Comparison of ENCODE assay signal across 9 cellular contexts in genomic region chr3:124467980-124468902, GRCh38.
DNase-seq lines count a peak whose midpoint lies in the region; ATAC-seq and TF ChIP-seq lines count a peak whose summit lies in the region.
"Had no signal": no experiment of that assay in that cellular context is flagged by ENCODE, and none has a peak within 500 bp of the region (broad histone marks: within the 10 kb centered on the region; RNA-seq: fewer than 3 reads in every experiment).

No MANE protein-coding gene starts in this region.

- H3K9me2 ChIP-seq in OCI-LY7 (ENCODE audit: insufficient read depth, low read length) = no peaks in the 10 kb centered on the region

- H3K4me1 ChIP-seq in OCI-LY7 (ENCODE audit: insufficient read depth, low read length, poor library complexity, severe bottlenecking) = no peaks in the 10 kb centered on the region
- no peaks in the 10 kb centered on the region for H3K4me1 ChIP-seq in mammary epithelial cell (ENCODE audit: insufficient read depth, low read length)
- H3K4me1 ChIP-seq in testis = no peaks in the 10 kb centered on the region

- intact Hi-C loops in activated CD4-positive, alpha-beta T cell treated with anti-CD3 and anti-CD28 coated beads for 36 hours (cut with DNase I, micrococcal nuclease) = loop anchor here (1.0 to 10.0 kb wide), 4 partner anchors 117 to 433 kb away; partner anchors contain the start of gene KALRN (in 1 of the 2)
- intact Hi-C loops in OCI-LY7 (cut with micrococcal nuclease; ENCODE audit: unreplicated experiment) (loop anchor here (2.0 kb wide), 1 partner anchor 117 kb away; no protein-coding TSS in a partner anchor), mammary epithelial cell (cut with micrococcal nuclease) (loop anchor here (1.0 to 2.0 kb wide), 3 partner anchors 82 to 451 kb away; no protein-coding TSS in a partner anchor), testis (cut with DNase I; ENCODE audit: low total_unique reads) (loop anchor here (10.0 kb wide), 2 partner anchors 113 to 453 kb away; no protein-coding TSS in a partner anchor)

- BruUV-seq in OCI-LY7 (replicated peaks; lab: Mats Ljungman, UMichigan) = no TSS peak
- BruUV-seq in mammary epithelial cell (replicated peaks; lab: Mats Ljungman, UMichigan) = no TSS peak

- H3K9me3 ChIP-seq in OCI-LY7 (ENCODE audit: low read length) (no peaks in the 10 kb centered on the region), mammary epithelial cell (replicated peaks; ENCODE audit: insufficient read depth, low read length) (no peaks in the 10 kb centered on the region), testis (no peaks in the 10 kb centered on the region)

- in situ Hi-C loops in KBM-7 (cut with MboI; ENCODE audit: low pct_unique_long_range_greater_than_20kb, low sequenced_read_pairs) (no loop called here), mammary epithelial cell (cut with MboI; ENCODE audit: low sequenced_read_pairs in 2 of 2) (loop anchor here (5.0 kb wide), 1 partner anchor 121 kb away; no protein-coding TSS in a partner anchor)

- H3K27ac ChIP-seq in OCI-LY7 (ENCODE audit: low read depth, low read length, poor library complexity, severe bottlenecking) (no peak overlapping the region), mammary epithelial cell (ENCODE audit: insufficient read depth, low read depth, low read length) (no peak overlapping the region), testis (no peak overlapping the region)

- WGBS in mammary epithelial cell (ENCODE audit: low coverage, missing lambda C conversion rate) = 64% methylated on average over 9 of the region's 10 CpGs
- WGBS in testis, 2 donors = 58 to 64% methylated on average over 10 of the region's 10 CpGs

- dilution Hi-C loops in mammary epithelial cell (cut with HindIII; ENCODE audit: low sequenced_read_pairs) = loop anchor here (5.0 kb wide), 1 partner anchor 111 kb away; no protein-coding TSS in a partner anchor

- no peaks in the 10 kb centered on the region for H3K79me2 ChIP-seq in OCI-LY7 (ENCODE audit: insufficient read depth, low read depth, low read length)
- no peaks in the 10 kb centered on the region for H3K79me2 ChIP-seq in mammary epithelial cell (ENCODE audit: insufficient read depth, low read length)

- no peak overlapping the region for H3K9ac ChIP-seq in mammary epithelial cell (ENCODE audit: insufficient read depth, low read length)

- H2AFZ ChIP-seq in OCI-LY7 (ENCODE audit: low read length) (peak overlapping the region; percentile 13; the same call in 1 of the 2 replicates), mammary epithelial cell (ENCODE audit: low read depth, low read length) (no peak overlapping the region)

- H3K27me3 Mint-ChIP-seq in activated CD4-positive, alpha-beta T cell treated with anti-CD3 and anti-CD28 coated beads for 36 hours = peaks cover 20% of the 10 kb centered on the region

- H3K36me3 Mint-ChIP-seq in activated CD4-positive, alpha-beta T cell treated with anti-CD3 and anti-CD28 coated beads for 36 hours (ENCODE audit: low read depth) = no peaks in the 10 kb centered on the region

- H3K4me1 Mint-ChIP-seq in activated CD4-positive, alpha-beta T cell treated with anti-CD3 and anti-CD28 coated beads for 36 hours = no peaks in the 10 kb centered on the region
- H3K4me1 Mint-ChIP-seq: central memory CD8-positive, alpha-beta T cell had no signal

- no peak for TF ChIP-seq POLR2A in testis (IDR thresholded peaks at IDR 0.05)

- H3K27me3 ChIP-seq in mammary epithelial cell (ENCODE audit: insufficient read depth, low read length) = peaks cover 3% of the 10 kb centered on the region
- H3K27me3 ChIP-seq in testis = no peaks in the 10 kb centered on the region

- H3K4me2 ChIP-seq in OCI-LY7 (ENCODE audit: low read length) = 0 out of 2 replicates have a peak overlapping the region, but pooled peaks have one; percentile 9
- no peak overlapping the region for H3K4me2 ChIP-seq in mammary epithelial cell (ENCODE audit: insufficient read depth, low read depth, low read length)

- no peaks in the 10 kb centered on the region for H4K20me1 ChIP-seq in OCI-LY7 (ENCODE audit: insufficient read depth, low read length)
- H4K20me1 ChIP-seq in mammary epithelial cell (ENCODE audit: insufficient read depth, low read length) = no peaks in the 10 kb centered on the region

- H3K36me3 ChIP-seq in OCI-LY7 (ENCODE audit: insufficient read depth, low read length) (no peaks in the 10 kb centered on the region), mammary epithelial cell (ENCODE audit: insufficient read depth, low read length) (no peaks in the 10 kb centered on the region), testis (ENCODE audit: low read depth, missing control alignments) (no peaks in the 10 kb centered on the region)

- DNase-seq in activated CD4-positive, alpha-beta T cell treated with anti-CD3 and anti-CD28 coated beads for 36 hours = peak; percentile 61
- DNase-seq in activated CD4-positive, alpha-beta T cell treated with anti-CD3 and anti-CD28 coated beads for 4 hours = no peak
- DNase-seq in KBM-7 (peak; percentile 65), OCI-LY7 (ENCODE audit: low spot score) (peak; percentile 48), mammary epithelial cell (peak; percentile 24), left kidney (ENCODE audit: low read depth, low spot score) (peak; percentile 82), testis (peak; percentile 66)

- peak; percentile 53 for ATAC-seq in activated CD4-positive, alpha-beta T cell treated with anti-CD3 and anti-CD28 coated beads for 36 hours
- ATAC-seq in GM18519 (IDR thresholded peaks at IDR 0.05; ENCODE audit: low FRiP score, unreplicated experiment) = no peak

- CTCF ChIA-PET in activated CD4-positive, alpha-beta T cell treated with anti-CD3 and anti-CD28 coated beads for 36 hours (lab: Charles Lee) = interaction anchor here (0.6 to 2.1 kb wide), 9 partner anchors 10 to 91 kb away, joined by 3 to 10 read pairs (median 4); no protein-coding TSS in a partner anchor
- CTCF ChIA-PET in OCI-LY7 (lab: Charles Lee; ENCODE audit: unreplicated experiment) = interaction anchor here (1.0 kb wide), 1 partner anchor 12 kb away, joined by 4 read pairs; no protein-coding TSS in a partner anchor
- CTCF ChIA-PET in mammary epithelial cell (lab: Charles Lee; ENCODE audit: low non-redundant PET) = interaction anchor here (0.6 kb wide), 1 partner anchor 928 kb away, joined by 3 read pairs; no protein-coding TSS in a partner anchor

- no peak overlapping the region for H3K27ac Mint-ChIP-seq in activated CD4-positive, alpha-beta T cell treated with anti-CD3 and anti-CD28 coated beads for 36 hours

- no peaks in the 10 kb centered on the region for H3K9me3 Mint-ChIP-seq in activated CD4-positive, alpha-beta T cell treated with anti-CD3 and anti-CD28 coated beads for 36 hours (ENCODE audit: low read depth)
- H3K9me3 Mint-ChIP-seq: central memory CD8-positive, alpha-beta T cell had no signal

- POLR2A ChIA-PET in activated CD4-positive, alpha-beta T cell treated with anti-CD3 and anti-CD28 coated beads for 36 hours (lab: Charles Lee) = no interaction called here
- POLR2A ChIA-PET in OCI-LY7 (lab: Charles Lee) = no interaction called here

- TF ChIP-seq CTCF in OCI-LY7 (conservative IDR thresholded peaks at IDR 0.05; ENCODE audit: low read length) (peak; percentile 98), mammary epithelial cell (conservative IDR thresholded peaks at IDR 0.05 in 1 of 2, IDR thresholded peaks at IDR 0.05 in 1 of 2; ENCODE audit: extremely low read depth in 1 of 2, insufficient read depth in 1 of 2, low read depth in 1 of 2, low read length in 2 of 2) (peak; percentile 96 to 99), testis (IDR thresholded peaks at IDR 0.05) (peak; percentile 80 to 94 (median 81))

- no peak overlapping the region for H3K4me3 Mint-ChIP-seq in activated CD4-positive, alpha-beta T cell treated with anti-CD3 and anti-CD28 coated beads for 36 hours
- H3K4me3 Mint-ChIP-seq: central memory CD8-positive, alpha-beta T cell had no signal

- H3K4me3 ChIP-seq in OCI-LY7 (ENCODE audit: low read depth, low read length, poor library complexity, severe bottlenecking) (no peak overlapping the region), mammary epithelial cell (replicated peaks in 1 of 3; ENCODE audit: insufficient read depth in 1 of 3, low read depth in 2 of 3, low read length in 3 of 3) (no peak overlapping the region), testis (no peak overlapping the region)

Comparison
In these comparisons a context has a peak if more than half of its experiments do, and no peak if none do; other contexts are left out.
1. DNase-seq: peak in activated CD4-positive, alpha-beta T cell treated with anti-CD3 and anti-CD28 coated beads for 36 hours (single experiment), KBM-7 (single experiment), OCI-LY7 (single experiment), mammary epithelial cell (single experiment), left kidney (single experiment) and testis (single experiment); none in activated CD4-positive, alpha-beta T cell treated with anti-CD3 and anti-CD28 coated beads for 4 hours (0 of 2).
2. Peak in every context shown above with its lines, with median percentiles within 50 percentile points of each other: CTCF ChIP-seq.